ENCODE assay signal across 12 cellular contexts in the genomic region with DNA sequence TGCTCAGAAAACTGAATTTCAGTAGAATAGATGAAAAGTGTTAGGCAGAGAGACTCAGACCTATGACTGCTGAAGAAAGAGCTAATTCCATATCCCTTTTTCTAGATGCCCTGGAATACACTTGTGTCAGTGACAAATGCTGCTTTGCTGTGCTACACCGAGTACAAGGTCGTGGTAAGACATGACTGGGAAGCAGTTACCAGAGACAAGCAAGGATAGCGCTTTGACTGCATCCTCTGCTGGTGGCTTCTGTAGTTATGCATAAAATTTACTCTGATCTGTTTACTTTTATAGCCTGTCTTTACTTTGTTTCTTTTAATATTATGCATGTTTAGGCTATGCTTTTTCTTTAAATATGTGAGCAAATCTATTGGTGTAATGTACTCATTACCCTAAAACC. TPM values are rescaled to one million over a fixed set of nuclear protein-coding genes. Genes with fewer than 3 reads are reported as not detected.
"Had no signal": no experiment of that assay in that cellular context is flagged by ENCODE, and none has a peak within 500 bp of the region (broad histone marks: within the 10 kb centered on the region; RNA-seq: fewer than 3 reads in every experiment).

No MANE protein-coding gene starts in this region.

RNA-seq across cellular contexts. Expression of a gene that starts 58.5 kb away (rescaled TPM):
- total RNA-seq: subcutaneous adipose tissue, suprapubic skin, testis, thoracic aorta, thyroid gland, tibial nerve, transverse colon, upper lobe of right lung, ureter, vagina had no signal
- polyA plus RNA-seq: stomach, urinary bladder had no signal
